Comparison of ENCODE assay signal across 6 cellular contexts in genomic region chr2:129330504-129330903, GRCh38.
"Had no signal": no experiment of that assay in that cellular context is flagged by ENCODE, and none has a peak within 500 bp of the region (broad histone marks: within the 10 kb centered on the region; RNA-seq: fewer than 3 reads in every experiment).

No MANE protein-coding gene starts in this region.

- H3K27ac Mint-ChIP-seq: IgD-negative memory B cell had no signal

- H3K4me3 Mint-ChIP-seq: IgD-negative memory B cell had no signal

- H3K4me3 ChIP-seq: K562 had no signal

- ATAC-seq: HepG2, K562 had no signal

- DNase-seq: IMR-90, KBM-7, KG1 had no signal

- H3K36me3 Mint-ChIP-seq: IgD-negative memory B cell had no signal

- H3K4me1 Mint-ChIP-seq: IgD-negative memory B cell had no signal
